ENCODE assay signal across 1 cellular context in the genomic region with DNA sequence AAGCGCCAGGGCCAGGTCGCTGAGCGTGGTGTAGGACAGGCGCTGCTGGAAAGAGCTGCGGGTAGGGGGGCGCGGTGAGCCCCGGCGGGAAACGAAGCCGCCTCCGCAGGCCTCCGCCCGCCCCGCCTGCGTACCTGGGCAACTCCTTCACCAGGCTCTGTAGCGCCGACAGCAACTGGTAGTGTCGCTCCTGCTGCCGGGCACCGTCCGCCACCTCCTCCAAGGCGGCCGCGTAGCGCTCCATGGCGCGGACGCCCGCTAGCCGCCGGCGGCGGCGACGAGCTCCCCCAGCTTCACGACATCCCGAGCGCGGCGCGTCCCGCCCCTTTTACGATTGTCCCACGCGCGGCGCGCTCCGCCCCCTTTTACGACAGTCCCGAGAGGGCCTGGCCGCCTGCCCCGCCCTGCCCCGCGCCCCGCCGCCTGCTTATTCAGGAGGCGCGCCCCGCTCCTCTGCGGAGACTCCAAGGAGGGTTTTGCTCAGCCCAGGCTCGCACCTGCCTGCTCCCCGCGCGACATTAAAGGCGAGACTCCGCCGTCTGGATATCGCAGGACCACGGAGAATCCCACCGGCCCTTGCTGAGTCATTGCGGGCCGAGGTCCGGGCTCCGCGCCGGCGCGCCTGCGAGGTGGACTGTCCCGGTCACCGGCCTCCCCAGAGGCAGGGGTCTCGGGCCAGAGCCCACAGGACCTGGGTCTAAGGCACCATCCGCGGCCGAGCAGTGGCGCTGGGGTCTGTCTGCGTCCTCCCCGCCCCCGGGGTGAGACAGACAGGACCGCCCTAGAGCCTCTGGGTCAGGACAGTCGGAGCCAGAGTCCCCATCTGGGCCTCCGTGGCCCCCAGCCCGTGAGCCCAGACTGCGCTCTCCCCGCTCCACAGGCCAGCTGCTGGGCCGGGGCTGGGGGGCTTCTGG.
TF ChIP-seq lines count a peak whose summit lies in the region.

A gene (minus strand): TSS at position 316 of the 914 bp plus-strand sequence. CDS start 72 bp downstream, at position 244.

TF ChIP-seq in HepG2, 621 proteins besides CTCF, POLR2A, EP300 and RAD21 (continued from another document):
- TF ChIP-seq ZKSCAN8 (CRISPR knock-in tag; IDR thresholded peaks at IDR 0.05; ENCODE audit: borderline replicate concordance) (no peak), SIN3A (IDR thresholded peaks at IDR 0.05; ENCODE audit: borderline replicate concordance, low read depth, low read length) (peak; percentile 63; the same call in 1 of the 2 replicates), SAP130 (CRISPR knock-in tag; IDR thresholded peaks at IDR 0.05; ENCODE audit: low read depth) (peak; percentile 74), ZFP82 (CRISPR knock-in tag; IDR thresholded peaks at IDR 0.05; ENCODE audit: borderline replicate concordance) (peak; percentile 80; the same call in 1 of the 2 replicates), ZNF616 (CRISPR knock-in tag; IDR thresholded peaks at IDR 0.05; ENCODE audit: low read depth) (no peak), GABPB1 (CRISPR knock-in tag; IDR thresholded peaks at IDR 0.05) (peak; percentile 80), ZBTB42 (CRISPR knock-in tag; IDR thresholded peaks at IDR 0.05) (no peak), ZNF446 (CRISPR knock-in tag; IDR thresholded peaks at IDR 0.05) (0 out of 2 replicates have a peak, but pooled peaks have one; percentile 71), POLR2AphosphoS2 (IDR thresholded peaks at IDR 0.05; ENCODE audit: low read depth, low read length) (no peak), MED13 (CRISPR knock-in tag; IDR thresholded peaks at IDR 0.05) (peak; percentile 37; the same call in 1 of the 2 replicates), ZNF337 (CRISPR knock-in tag; IDR thresholded peaks at IDR 0.05; ENCODE audit: borderline replicate concordance, low read depth) (no peak), WIZ (CRISPR knock-in tag; IDR thresholded peaks at IDR 0.05) (no peak; the same call in 1 of the 2 replicates), FOXJ3 (CRISPR knock-in tag; IDR thresholded peaks at IDR 0.05; ENCODE audit: borderline replicate concordance) (no peak), SOX5 (CRISPR knock-in tag; IDR thresholded peaks at IDR 0.05; ENCODE audit: borderline replicate concordance) (peak; percentile 49; the same call in 1 of the 2 replicates), ZNF382 (CRISPR knock-in tag; IDR thresholded peaks at IDR 0.05; ENCODE audit: borderline replicate concordance) (no peak), ZBTB38 (CRISPR knock-in tag; IDR thresholded peaks at IDR 0.05) (0 out of 2 replicates have a peak, but pooled peaks have one; percentile 29), KAT8 (CRISPR knock-in tag; IDR thresholded peaks at IDR 0.05) (peak; percentile 81), NFE2 (CRISPR knock-in tag; IDR thresholded peaks at IDR 0.05) (peak; percentile 71), ZNF264 (CRISPR knock-in tag; IDR thresholded peaks at IDR 0.05) (peak; percentile 66; the same call in 1 of the 2 replicates), TCF12 (IDR thresholded peaks at IDR 0.05) (no peak), TCF12 (CRISPR knock-in tag; IDR thresholded peaks at IDR 0.05) (peak; percentile 51; the same call in 1 of the 2 replicates), PRPF4 (IDR thresholded peaks at IDR 0.05; ENCODE audit: low read depth, low read length, poor library complexity, severe bottlenecking) (no peak), ZNF567 (CRISPR knock-in tag; IDR thresholded peaks at IDR 0.05; ENCODE audit: borderline replicate concordance) (no peak), ZNF703 (CRISPR knock-in tag; IDR thresholded peaks at IDR 0.05; ENCODE audit: borderline replicate concordance) (peak; percentile 59; the same call in 1 of the 2 replicates), FIP1L1 (IDR thresholded peaks at IDR 0.05; ENCODE audit: borderline replicate concordance, insufficient read depth, low read depth, low read length) (no peak), KDM1A (CRISPR knock-in tag; IDR thresholded peaks at IDR 0.05) (no peak), XBP1 (CRISPR knock-in tag; IDR thresholded peaks at IDR 0.05) (no peak), ZNF776 (CRISPR knock-in tag; IDR thresholded peaks at IDR 0.05) (0 out of 2 replicates have a peak, but pooled peaks have one; percentile 49)
- TF ChIP-seq, protein P1, sequence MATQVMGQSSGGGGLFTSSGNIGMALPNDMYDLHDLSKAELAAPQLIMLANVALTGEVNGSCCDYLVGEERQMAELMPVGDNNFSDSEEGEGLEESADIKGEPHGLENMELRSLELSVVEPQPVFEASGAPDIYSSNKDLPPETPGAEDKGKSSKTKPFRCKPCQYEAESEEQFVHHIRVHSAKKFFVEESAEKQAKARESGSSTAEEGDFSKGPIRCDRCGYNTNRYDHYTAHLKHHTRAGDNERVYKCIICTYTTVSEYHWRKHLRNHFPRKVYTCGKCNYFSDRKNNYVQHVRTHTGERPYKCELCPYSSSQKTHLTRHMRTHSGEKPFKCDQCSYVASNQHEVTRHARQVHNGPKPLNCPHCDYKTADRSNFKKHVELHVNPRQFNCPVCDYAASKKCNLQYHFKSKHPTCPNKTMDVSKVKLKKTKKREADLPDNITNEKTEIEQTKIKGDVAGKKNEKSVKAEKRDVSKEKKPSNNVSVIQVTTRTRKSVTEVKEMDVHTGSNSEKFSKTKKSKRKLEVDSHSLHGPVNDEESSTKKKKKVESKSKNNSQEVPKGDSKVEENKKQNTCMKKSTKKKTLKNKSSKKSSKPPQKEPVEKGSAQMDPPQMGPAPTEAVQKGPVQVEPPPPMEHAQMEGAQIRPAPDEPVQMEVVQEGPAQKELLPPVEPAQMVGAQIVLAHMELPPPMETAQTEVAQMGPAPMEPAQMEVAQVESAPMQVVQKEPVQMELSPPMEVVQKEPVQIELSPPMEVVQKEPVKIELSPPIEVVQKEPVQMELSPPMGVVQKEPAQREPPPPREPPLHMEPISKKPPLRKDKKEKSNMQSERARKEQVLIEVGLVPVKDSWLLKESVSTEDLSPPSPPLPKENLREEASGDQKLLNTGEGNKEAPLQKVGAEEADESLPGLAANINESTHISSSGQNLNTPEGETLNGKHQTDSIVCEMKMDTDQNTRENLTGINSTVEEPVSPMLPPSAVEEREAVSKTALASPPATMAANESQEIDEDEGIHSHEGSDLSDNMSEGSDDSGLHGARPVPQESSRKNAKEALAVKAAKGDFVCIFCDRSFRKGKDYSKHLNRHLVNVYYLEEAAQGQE (IDR thresholded peaks at IDR 0.05; ENCODE audit: borderline replicate concordance in 1 of 2, low read depth in 1 of 2, low read length in 2 of 2): peak in 1 of 2 experiments; percentile 18; a peak in 1 of 4 replicates
- TF ChIP-seq, protein P2, sequence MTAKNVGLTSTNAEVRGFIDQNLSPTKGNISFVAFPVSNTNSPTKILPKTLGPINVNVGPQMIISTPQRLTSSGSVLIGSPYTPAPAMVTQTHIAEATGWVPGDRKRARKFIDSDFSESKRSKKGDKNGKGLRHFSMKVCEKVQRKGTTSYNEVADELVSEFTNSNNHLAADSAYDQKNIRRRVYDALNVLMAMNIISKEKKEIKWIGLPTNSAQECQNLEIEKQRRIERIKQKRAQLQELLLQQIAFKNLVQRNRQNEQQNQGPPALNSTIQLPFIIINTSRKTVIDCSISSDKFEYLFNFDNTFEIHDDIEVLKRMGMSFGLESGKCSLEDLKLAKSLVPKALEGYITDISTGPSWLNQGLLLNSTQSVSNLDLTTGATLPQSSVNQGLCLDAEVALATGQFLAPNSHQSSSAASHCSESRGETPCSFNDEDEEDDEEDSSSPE (CRISPR knock-in tag; IDR thresholded peaks at IDR 0.05): peak; percentile 67; the same call in 1 of the 2 replicates
- TF ChIP-seq, protein P3, sequence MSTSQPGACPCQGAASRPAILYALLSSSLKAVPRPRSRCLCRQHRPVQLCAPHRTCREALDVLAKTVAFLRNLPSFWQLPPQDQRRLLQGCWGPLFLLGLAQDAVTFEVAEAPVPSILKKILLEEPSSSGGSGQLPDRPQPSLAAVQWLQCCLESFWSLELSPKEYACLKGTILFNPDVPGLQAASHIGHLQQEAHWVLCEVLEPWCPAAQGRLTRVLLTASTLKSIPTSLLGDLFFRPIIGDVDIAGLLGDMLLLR (CRISPR knock-in tag; IDR thresholded peaks at IDR 0.05): no peak
- TF ChIP-seq, protein P4, sequence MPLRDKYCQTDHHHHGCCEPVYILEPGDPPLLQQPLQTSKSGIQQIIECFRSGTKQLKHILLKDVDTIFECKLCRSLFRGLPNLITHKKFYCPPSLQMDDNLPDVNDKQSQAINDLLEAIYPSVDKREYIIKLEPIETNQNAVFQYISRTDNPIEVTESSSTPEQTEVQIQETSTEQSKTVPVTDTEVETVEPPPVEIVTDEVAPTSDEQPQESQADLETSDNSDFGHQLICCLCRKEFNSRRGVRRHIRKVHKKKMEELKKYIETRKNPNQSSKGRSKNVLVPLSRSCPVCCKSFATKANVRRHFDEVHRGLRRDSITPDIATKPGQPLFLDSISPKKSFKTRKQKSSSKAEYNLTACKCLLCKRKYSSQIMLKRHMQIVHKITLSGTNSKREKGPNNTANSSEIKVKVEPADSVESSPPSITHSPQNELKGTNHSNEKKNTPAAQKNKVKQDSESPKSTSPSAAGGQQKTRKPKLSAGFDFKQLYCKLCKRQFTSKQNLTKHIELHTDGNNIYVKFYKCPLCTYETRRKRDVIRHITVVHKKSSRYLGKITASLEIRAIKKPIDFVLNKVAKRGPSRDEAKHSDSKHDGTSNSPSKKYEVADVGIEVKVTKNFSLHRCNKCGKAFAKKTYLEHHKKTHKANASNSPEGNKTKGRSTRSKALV (CRISPR knock-in tag; IDR thresholded peaks at IDR 0.05): peak; percentile 36; the same call in 1 of the 2 replicates
- TF ChIP-seq, protein P5, sequence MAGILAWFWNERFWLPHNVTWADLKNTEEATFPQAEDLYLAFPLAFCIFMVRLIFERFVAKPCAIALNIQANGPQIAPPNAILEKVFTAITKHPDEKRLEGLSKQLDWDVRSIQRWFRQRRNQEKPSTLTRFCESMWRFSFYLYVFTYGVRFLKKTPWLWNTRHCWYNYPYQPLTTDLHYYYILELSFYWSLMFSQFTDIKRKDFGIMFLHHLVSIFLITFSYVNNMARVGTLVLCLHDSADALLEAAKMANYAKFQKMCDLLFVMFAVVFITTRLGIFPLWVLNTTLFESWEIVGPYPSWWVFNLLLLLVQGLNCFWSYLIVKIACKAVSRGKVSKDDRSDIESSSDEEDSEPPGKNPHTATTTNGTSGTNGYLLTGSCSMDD (CRISPR knock-in tag; IDR thresholded peaks at IDR 0.05): no peak
- TF ChIP-seq, protein P6, sequence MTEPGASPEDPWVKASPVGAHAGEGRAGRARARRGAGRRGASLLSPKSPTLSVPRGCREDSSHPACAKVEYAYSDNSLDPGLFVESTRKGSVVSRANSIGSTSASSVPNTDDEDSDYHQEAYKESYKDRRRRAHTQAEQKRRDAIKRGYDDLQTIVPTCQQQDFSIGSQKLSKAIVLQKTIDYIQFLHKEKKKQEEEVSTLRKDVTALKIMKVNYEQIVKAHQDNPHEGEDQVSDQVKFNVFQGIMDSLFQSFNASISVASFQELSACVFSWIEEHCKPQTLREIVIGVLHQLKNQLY (CRISPR knock-in tag; IDR thresholded peaks at IDR 0.05): no peak
- TF ChIP-seq, protein P7, sequence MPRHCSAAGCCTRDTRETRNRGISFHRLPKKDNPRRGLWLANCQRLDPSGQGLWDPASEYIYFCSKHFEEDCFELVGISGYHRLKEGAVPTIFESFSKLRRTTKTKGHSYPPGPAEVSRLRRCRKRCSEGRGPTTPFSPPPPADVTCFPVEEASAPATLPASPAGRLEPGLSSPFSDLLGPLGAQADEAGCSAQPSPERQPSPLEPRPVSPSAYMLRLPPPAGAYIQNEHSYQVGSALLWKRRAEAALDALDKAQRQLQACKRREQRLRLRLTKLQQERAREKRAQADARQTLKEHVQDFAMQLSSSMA (CRISPR knock-in tag; IDR thresholded peaks at IDR 0.05): peak; percentile 57; the same call in 1 of the 2 replicates
- TF ChIP-seq, protein P8, sequence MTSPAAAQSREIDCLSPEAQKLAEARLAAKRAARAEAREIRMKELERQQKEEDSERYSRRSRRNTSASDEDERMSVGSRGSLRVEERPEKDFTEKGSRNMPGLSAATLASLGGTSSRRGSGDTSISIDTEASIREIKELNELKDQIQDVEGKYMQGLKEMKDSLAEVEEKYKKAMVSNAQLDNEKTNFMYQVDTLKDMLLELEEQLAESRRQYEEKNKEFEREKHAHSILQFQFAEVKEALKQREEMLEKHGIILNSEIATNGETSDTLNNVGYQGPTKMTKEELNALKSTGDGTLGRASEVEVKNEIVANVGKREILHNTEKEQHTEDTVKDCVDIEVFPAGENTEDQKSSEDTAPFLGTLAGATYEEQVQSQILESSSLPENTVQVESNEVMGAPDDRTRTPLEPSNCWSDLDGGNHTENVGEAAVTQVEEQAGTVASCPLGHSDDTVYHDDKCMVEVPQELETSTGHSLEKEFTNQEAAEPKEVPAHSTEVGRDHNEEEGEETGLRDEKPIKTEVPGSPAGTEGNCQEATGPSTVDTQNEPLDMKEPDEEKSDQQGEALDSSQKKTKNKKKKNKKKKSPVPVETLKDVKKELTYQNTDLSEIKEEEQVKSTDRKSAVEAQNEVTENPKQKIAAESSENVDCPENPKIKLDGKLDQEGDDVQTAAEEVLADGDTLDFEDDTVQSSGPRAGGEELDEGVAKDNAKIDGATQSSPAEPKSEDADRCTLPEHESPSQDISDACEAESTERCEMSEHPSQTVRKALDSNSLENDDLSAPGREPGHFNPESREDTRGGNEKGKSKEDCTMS (CRISPR knock-in tag; conservative IDR thresholded peaks at IDR 0.05): no peak
- TF ChIP-seq, protein P9, sequence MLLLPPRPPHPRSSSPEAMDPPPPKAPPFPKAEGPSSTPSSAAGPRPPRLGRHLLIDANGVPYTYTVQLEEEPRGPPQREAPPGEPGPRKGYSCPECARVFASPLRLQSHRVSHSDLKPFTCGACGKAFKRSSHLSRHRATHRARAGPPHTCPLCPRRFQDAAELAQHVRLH (CRISPR knock-in tag; IDR thresholded peaks at IDR 0.05; ENCODE audit: borderline replicate concordance, low read depth): peak; percentile 61; the same call in 1 of the 2 replicates
- TF ChIP-seq, protein P10, sequence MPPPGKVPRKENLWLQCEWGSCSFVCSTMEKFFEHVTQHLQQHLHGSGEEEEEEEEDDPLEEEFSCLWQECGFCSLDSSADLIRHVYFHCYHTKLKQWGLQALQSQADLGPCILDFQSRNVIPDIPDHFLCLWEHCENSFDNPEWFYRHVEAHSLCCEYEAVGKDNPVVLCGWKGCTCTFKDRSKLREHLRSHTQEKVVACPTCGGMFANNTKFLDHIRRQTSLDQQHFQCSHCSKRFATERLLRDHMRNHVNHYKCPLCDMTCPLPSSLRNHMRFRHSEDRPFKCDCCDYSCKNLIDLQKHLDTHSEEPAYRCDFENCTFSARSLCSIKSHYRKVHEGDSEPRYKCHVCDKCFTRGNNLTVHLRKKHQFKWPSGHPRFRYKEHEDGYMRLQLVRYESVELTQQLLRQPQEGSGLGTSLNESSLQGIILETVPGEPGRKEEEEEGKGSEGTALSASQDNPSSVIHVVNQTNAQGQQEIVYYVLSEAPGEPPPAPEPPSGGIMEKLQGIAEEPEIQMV (CRISPR knock-in tag; IDR thresholded peaks at IDR 0.05; ENCODE audit: low read depth): 0 out of 2 replicates have a peak, but pooled peaks have one; percentile 19
- TF ChIP-seq, protein P11, sequence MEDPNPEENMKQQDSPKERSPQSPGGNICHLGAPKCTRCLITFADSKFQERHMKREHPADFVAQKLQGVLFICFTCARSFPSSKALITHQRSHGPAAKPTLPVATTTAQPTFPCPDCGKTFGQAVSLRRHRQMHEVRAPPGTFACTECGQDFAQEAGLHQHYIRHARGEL (CRISPR knock-in tag; IDR thresholded peaks at IDR 0.05): peak; percentile 23; the same call in 1 of the 2 replicates
